9 cellular contexts compared by ENCODE assay signal in the genomic region with DNA sequence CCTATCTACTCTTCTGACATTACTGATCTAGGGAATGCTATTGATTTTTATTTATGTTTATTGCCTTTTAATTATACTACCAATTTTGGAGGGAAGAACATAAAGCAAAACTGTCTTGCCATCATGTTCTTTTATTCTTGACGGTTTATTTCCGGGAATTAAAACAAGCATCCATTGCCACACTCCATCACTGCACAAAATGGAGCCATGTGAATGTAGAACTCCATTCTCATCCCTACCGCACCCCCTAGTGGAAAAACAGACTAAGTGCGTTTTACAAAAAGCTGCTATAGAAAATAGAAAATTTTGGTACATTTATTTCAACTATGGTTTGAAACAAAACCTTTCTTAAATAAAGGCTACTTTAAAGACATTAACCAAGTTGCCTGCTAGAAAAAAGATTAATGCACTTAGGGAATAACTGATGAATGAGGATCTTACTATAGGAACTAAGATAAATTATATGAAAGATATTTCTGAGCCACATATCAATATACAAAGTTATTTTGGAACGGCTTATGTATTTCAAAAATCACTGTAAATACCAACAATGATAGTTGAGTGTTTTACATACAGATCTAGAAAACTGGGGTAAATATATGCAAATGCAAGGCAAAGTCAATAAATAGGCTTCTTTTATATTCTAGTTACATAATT. TPM values are rescaled to one million over a fixed set of nuclear protein-coding genes. Genes with fewer than 3 reads are reported as not detected.
A peak's percentile ranks its signal among the peaks of the same experiment; 100 is the strongest.
DNase-seq lines count a peak whose midpoint lies in the region; ATAC-seq and TF ChIP-seq lines count a peak whose summit lies in the region.
"Had no signal": no experiment of that assay in that cellular context is flagged by ENCODE, and none has a peak within 500 bp of the region (broad histone marks: within the 10 kb centered on the region; RNA-seq: fewer than 3 reads in every experiment).

No MANE protein-coding gene starts in this region.

- no peaks in the 10 kb centered on the region for H3K9me3 ChIP-seq in OCI-LY1 (ENCODE audit: low read length)
- H3K9me3 ChIP-seq in colonic mucosa, result no peaks in the 10 kb centered on the region
- no peaks in the 10 kb centered on the region for H3K9me3 ChIP-seq in lower lobe of right lung
- H3K9me3 ChIP-seq: BLaER1 treated with 17β-estradiol and CSF1 and Interleukin-3, amounts not matched to agents 10 nM and 100 nM had no signal

- H3K4me1 ChIP-seq in OCI-LY1 (ENCODE audit: insufficient read depth, low read length, severe bottlenecking) (peaks cover 6% of the 10 kb centered on the region), colonic mucosa (no peaks in the 10 kb centered on the region), lower lobe of right lung (no peaks in the 10 kb centered on the region)

- intact Hi-C loops in colonic mucosa (cut with DNase I), result loop anchor here (5.0 kb wide), 2 partner anchors 146 to 941 kb away; no protein-coding TSS in a partner anchor
- intact Hi-C loops in lower lobe of right lung (cut with DNase I), result no loop called here

- H3K4me3 ChIP-seq in OCI-LY1 (ENCODE audit: low read depth, low read length, poor library complexity, severe bottlenecking) (no peak overlapping the region), colonic mucosa (no peak overlapping the region), lower lobe of right lung (no peak overlapping the region)
- H3K4me3 ChIP-seq: BLaER1 treated with 17β-estradiol and CSF1 and Interleukin-3, amounts not matched to agents 10 nM and 100 nM had no signal

- DNase-seq in NCI-H1436 (lab: John Stamatoyannopoulos, UW) (peak; percentile 50), NCI-H1436 treated with DMSO at 0.1 percent for 48 hours (lab: John Stamatoyannopoulos, UW) (no peak), KBM-7 (peak; percentile 46), colonic mucosa (peak; percentile 57), lower lobe of right lung (no peak)
- DNase-seq in effector CD8-positive, alpha-beta T cell (lab: John Stamatoyannopoulos, UW), result no peak

- no peaks in the 10 kb centered on the region for H3K27me3 ChIP-seq in OCI-LY1 (ENCODE audit: insufficient read depth, low read length)
- H3K27me3 ChIP-seq in colonic mucosa, result no peaks in the 10 kb centered on the region
- H3K27me3 ChIP-seq in lower lobe of right lung (ENCODE audit: low read depth), result no peaks in the 10 kb centered on the region
- H3K27me3 ChIP-seq: BLaER1 treated with 17β-estradiol and CSF1 and Interleukin-3, amounts not matched to agents 10 nM and 100 nM had no signal

- H3K36me3 ChIP-seq in OCI-LY1 (ENCODE audit: insufficient read depth, low read length) (peaks cover 44% of the 10 kb centered on the region), colonic mucosa (no peaks in the 10 kb centered on the region), lower lobe of right lung (peaks cover 6% of the 10 kb centered on the region)

- H2AFZ ChIP-seq in OCI-LY1 (ENCODE audit: low read length), result no peak overlapping the region

- no peaks in the 10 kb centered on the region for H3K9me2 ChIP-seq in OCI-LY1 (ENCODE audit: low read depth, low read length)

- no peaks in the 10 kb centered on the region for H4K20me1 ChIP-seq in OCI-LY1 (ENCODE audit: insufficient read depth, low read length)
- H4K20me1 ChIP-seq: BLaER1 treated with 17β-estradiol and CSF1 and Interleukin-3, amounts not matched to agents 10 nM and 100 nM had no signal

- no peaks in the 10 kb centered on the region for H3K79me2 ChIP-seq in OCI-LY1 (ENCODE audit: insufficient read depth, low read length)

- no peaks in the 10 kb centered on the region; the same call in 1 of the 2 replicates for H3F3A ChIP-seq in OCI-LY1 (ENCODE audit: insufficient read depth, low read length)

- no peak overlapping the region for H3K4me2 ChIP-seq in OCI-LY1 (ENCODE audit: low read length)

- H3K9ac ChIP-seq in OCI-LY1 (ENCODE audit: low read length), result no peak overlapping the region
- H3K9ac ChIP-seq in colonic mucosa (ENCODE audit: low read depth in 2 of 2, low read length in 2 of 2), result no peak overlapping the region
- H3K9ac ChIP-seq: BLaER1 treated with 17β-estradiol and CSF1 and Interleukin-3, amounts not matched to agents 10 nM and 100 nM had no signal

- peak; percentile 56 for ATAC-seq in GM21786 (IDR thresholded peaks at IDR 0.05; ENCODE audit: unreplicated experiment)
- ATAC-seq in lower lobe of right lung, result peak; percentile 69 to 71

- no peak overlapping the region for H3K27ac ChIP-seq in OCI-LY1 (ENCODE audit: low read depth, low read length, poor library complexity, severe bottlenecking)
- H3K27ac ChIP-seq in colonic mucosa, result no peak overlapping the region
- H3K27ac ChIP-seq in lower lobe of right lung, result no peak overlapping the region
- H3K27ac ChIP-seq: BLaER1 treated with 17β-estradiol and CSF1 and Interleukin-3, amounts not matched to agents 10 nM and 100 nM had no signal

- peak; percentile 81 for TF ChIP-seq CTCF in OCI-LY1 (IDR thresholded peaks at IDR 0.05; ENCODE audit: low read length)
- TF ChIP-seq CTCF in colonic mucosa (IDR thresholded peaks at IDR 0.05), result peak; percentile 84
- peak; percentile 76 for TF ChIP-seq CTCF in lower lobe of right lung (IDR thresholded peaks at IDR 0.05)

- in situ Hi-C loops in KBM-7 (cut with MboI; ENCODE audit: low pct_unique_long_range_greater_than_20kb, low sequenced_read_pairs), result no loop called here

RNA-seq across cellular contexts. Expression of a gene that starts 26.6 kb away (rescaled TPM):
- total RNA-seq in colonic mucosa, result 10 to 100 TPM; 23.8 to 31.3 TPM
- total RNA-seq in lower lobe of right lung, result 10.2 TPM

Comparison
In these comparisons a context has a peak if more than half of its experiments do, and no peak if none do; other contexts are left out.
1. DNase-seq: peak in NCI-H1436 (single experiment), KBM-7 (single experiment) and colonic mucosa (single experiment); none in NCI-H1436 treated with DMSO at 0.1 percent for 48 hours (single experiment), lower lobe of right lung (single experiment) and effector CD8-positive, alpha-beta T cell (single experiment).
2. Peak in every context shown above with its lines, with median percentiles within 50 percentile points of each other: CTCF ChIP-seq.